In genomic region chr20:54846948-54847347, GRCh38 we compare ENCODE assay signal across 33 cellular contexts.
"Had no signal": no experiment of that assay in that cellular context is flagged by ENCODE, and none has a peak within 500 bp of the region (broad histone marks: within the 10 kb centered on the region; RNA-seq: fewer than 3 reads in every experiment).

No MANE protein-coding gene starts in this region.

- ATAC-seq: activated naive CD4-positive, alpha-beta T cell treated with anti-CD3 and anti-CD28 coated beads, Interleukin-2, amount 50 U/mL, for 72 hours; activated naive CD8-positive, alpha-beta T cell treated with anti-CD3 and anti-CD28 coated beads, Interleukin-2, amount 50 U/mL, for 24 hours; activated T-cell treated with anti-CD3 and anti-CD28 coated beads, Interleukin-2, amount 50 U/mL, for 4 hours; activated T-cell treated with anti-CD3 and anti-CD28 coated beads, Interleukin-2, amount 50 U/mL, for 72 hours; activated T-helper 17 cell treated with anti-CD3 and anti-CD28 coated beads, Interleukin-2, amount 50 U/mL, for 72 hours; body of pancreas had no signal

- H3K4me3 ChIP-seq: adrenal gland, ascending aorta, body of pancreas, breast epithelium, cardiac muscle cell had no signal

- H3K36me3 ChIP-seq: adrenal gland, ascending aorta, brain microvascular endothelial cell, breast epithelium, cardiac muscle cell had no signal

- H3K4me1 ChIP-seq: adrenal gland, ascending aorta, body of pancreas, breast epithelium had no signal

- FAIRE-seq: astrocyte, bronchial epithelial cell had no signal

- H3K9me3 ChIP-seq: adrenal gland, ascending aorta, body of pancreas, breast epithelium had no signal

- DNase-seq: activated effector memory CD4-positive, alpha-beta T cell treated with anti-CD3 and anti-CD28 coated beads, Interleukin-2, amount 50 U/mL, for 16 hours; activated effector memory CD4-positive, alpha-beta T cell treated with Interleukin-2 at 50 U/mL for 16 hours; activated gamma-delta T cell; activated gamma-delta T cell treated with Interleukin-2 at 50 U/mL for 16 hours; activated naive CD4-positive, alpha-beta T cell; activated naive CD4-positive, alpha-beta T cell treated with anti-CD3 and anti-CD28 coated beads for 36 hours; activated naive CD4-positive, alpha-beta T cell treated with anti-CD3 and anti-CD28 coated beads, Interleukin-2, amount 10 ng/mL, durations not matched to agents 7 days and 5 days; activated naive CD4-positive, alpha-beta T cell treated with anti-CD3 and anti-CD28 coated beads, Interleukin-2, amount 50 U/mL, for 16 hours; activated naive CD4-positive, alpha-beta T cell treated with Interleukin-2 at 50 U/mL for 16 hours; activated naive CD8-positive, alpha-beta T cell treated with anti-CD3 and anti-CD28 coated beads for 36 hours; activated naive CD8-positive, alpha-beta T cell treated with anti-CD3 and anti-CD28 coated beads, Interleukin-2, amount 10 ng/mL, durations not matched to agents 7 days and 5 days; activated naive CD8-positive, alpha-beta T cell treated with anti-CD3 and anti-CD28 coated beads, Interleukin-2, amount 50 U/mL, for 24 hours; activated T-cell treated with anti-CD3 and anti-CD28 coated beads, Interleukin-2, amount 50 U/mL, for 24 hours; activated T-cell treated with anti-CD3 and anti-CD28 coated beads, Interleukin-2, amount 50 U/mL, for 4 hours; activated T-cell treated with anti-CD3 and anti-CD28 coated beads, Interleukin-2, amount 50 U/mL, for 48 hours; activated T-cell treated with anti-CD3 and anti-CD28 coated beads, Interleukin-2, amount 50 U/mL, for 72 hours; adrenal gland; amniotic stem cell; amygdala; anterior cingulate cortex; aorta; body of pancreas; brain microvascular endothelial cell; caudate nucleus; central memory CD4-positive, alpha-beta T cell; cerebellar nuclear complex had no signal

- H3K27me3 ChIP-seq: adrenal gland, ascending aorta, body of pancreas, brain microvascular endothelial cell, breast epithelium, cardiac muscle cell had no signal

- H3K27ac ChIP-seq: adrenal gland, ascending aorta, body of pancreas, brain microvascular endothelial cell, breast epithelium, cardiac muscle cell had no signal
